ENCODE assay signal across 9 cellular contexts in genomic region chr10:25080880-25081581, GRCh38.
DNase-seq lines count a peak whose midpoint lies in the region; ATAC-seq and TF ChIP-seq lines count a peak whose summit lies in the region.
"Had no signal": no experiment of that assay in that cellular context is flagged by ENCODE, and none has a peak within 500 bp of the region (broad histone marks: within the 10 kb centered on the region; RNA-seq: fewer than 3 reads in every experiment).

No MANE protein-coding gene starts in this region.

- no peak overlapping the region for H3K9ac ChIP-seq in NT2/D1 (ENCODE audit: insufficient read length, low read depth)

- POLR2A ChIA-PET in naive thymus-derived CD4-positive, alpha-beta T cell (lab: Charles Lee) = interaction anchor here (1.8 kb wide), 1 partner anchor 458 kb away, joined by 4 read pairs; no protein-coding TSS in a partner anchor

- peaks cover 0 to 8% (median 4%) of the 10 kb centered on the region in 7 donors for H3K4me1 Mint-ChIP-seq in naive thymus-derived CD4-positive, alpha-beta T cell
- no peaks in the 10 kb centered on the region for H3K4me1 Mint-ChIP-seq in stimulated activated naive B cell treated with anti-CD40 and anti-IgM and Interleukin-4, amounts not matched to agents 10 μg/mL and 1 μg/mL and 100 μg/mL, for 72 hours

- H3K36me3 ChIP-seq in NT2/D1 (ENCODE audit: insufficient read depth, insufficient read length, low read length) = no peaks in the 10 kb centered on the region
- H3K36me3 ChIP-seq in naive thymus-derived CD4-positive, alpha-beta T cell (ENCODE audit: control insufficient read depth in 2 of 3, insufficient read depth in 3 of 3, low read length in 3 of 3) = no peaks in the 10 kb centered on the region

- H3K4me1 ChIP-seq in NT2/D1 (ENCODE audit: insufficient read depth, insufficient read length) = peaks cover 4% of the 10 kb centered on the region
- H3K4me1 ChIP-seq in naive thymus-derived CD4-positive, alpha-beta T cell (ENCODE audit: control insufficient read depth in 2 of 2, insufficient read depth in 2 of 2, low read length in 2 of 2) = peaks cover 0 to 4% of the 10 kb centered on the region in 2 donors

- H3K9me3 ChIP-seq in NT2/D1 (ENCODE audit: insufficient read depth, low read length) = no peaks in the 10 kb centered on the region
- no peaks in the 10 kb centered on the region for H3K9me3 ChIP-seq in naive thymus-derived CD4-positive, alpha-beta T cell (ENCODE audit: control insufficient read depth in 2 of 3, low read length in 3 of 3)

- intact Hi-C loops in naive thymus-derived CD4-positive, alpha-beta T cell (cut with micrococcal nuclease) = loop anchor here (1.0 to 10.0 kb wide), 12 partner anchors 64 to 884 kb away; partner anchors contain the start of genes ENKUR (in 2 of the 2), PRTFDC1 (in 2 of the 2) and THNSL1 (in 2 of the 2)

- H3K27ac ChIP-seq in naive thymus-derived CD4-positive, alpha-beta T cell (ENCODE audit: low read depth, low read length) = no peak overlapping the region

- CTCF ChIA-PET in naive thymus-derived CD4-positive, alpha-beta T cell (lab: Charles Lee) = interaction anchor here (0.7 to 1.8 kb wide), 7 partner anchors 45 to 514 kb away, joined by 3 to 6 read pairs (median 3); no protein-coding TSS in a partner anchor

- DNase-seq in DMS 273 treated with DMSO at 0.1 percent for 48 hours (lab: John Stamatoyannopoulos, UW) = peak; percentile 20
- DNase-seq in HuH-7.5 (ENCODE audit: low spot score) = peak; percentile 40
- DNase-seq in NT2/D1 (ENCODE audit: low read depth, low spot score) = peak; percentile 83
- peak; percentile 56 for DNase-seq in activated CD8-positive, alpha-beta memory T cell treated with anti-CD3 and anti-CD28 coated beads, Interleukin-2, amount 50 U/mL, for 4 hours
- peak; percentile 41 for DNase-seq in epithelial cell of proximal tubule (ENCODE audit: low read depth)
- DNase-seq in naive thymus-derived CD4-positive, alpha-beta T cell = peak; percentile 4 to 53 (median 42)
- DNase-seq in stimulated activated naive B cell treated with anti-CD40 and anti-IgM and Interleukin-4, amounts not matched to agents 10 μg/mL and 1 μg/mL and 100 μg/mL, for 72 hours = peak; percentile 27

- H3K36me3 Mint-ChIP-seq in naive thymus-derived CD4-positive, alpha-beta T cell = no peaks in the 10 kb centered on the region
- H3K36me3 Mint-ChIP-seq in stimulated activated naive B cell treated with anti-CD40 and anti-IgM and Interleukin-4, amounts not matched to agents 10 μg/mL and 1 μg/mL and 100 μg/mL, for 72 hours = no peaks in the 10 kb centered on the region

- TF ChIP-seq CTCF in epithelial cell of proximal tubule (conservative IDR thresholded peaks at IDR 0.05; ENCODE audit: low read depth, low read length) = peak; percentile 98

- no peak overlapping the region for H3K4me3 Mint-ChIP-seq in naive thymus-derived CD4-positive, alpha-beta T cell
- H3K4me3 Mint-ChIP-seq in stimulated activated naive B cell treated with anti-CD40 and anti-IgM and Interleukin-4, amounts not matched to agents 10 μg/mL and 1 μg/mL and 100 μg/mL, for 72 hours = no peak overlapping the region
- H3K4me3 Mint-ChIP-seq: dendritic cell treated with granulocyte-macrophage colony-stimulating factor and Interleukin-4, amounts not matched to agents 40 ng/mL and 50 ng/mL, for 4 days had no signal

- no peak overlapping the region for H3K27ac Mint-ChIP-seq in naive thymus-derived CD4-positive, alpha-beta T cell
- H3K27ac Mint-ChIP-seq in stimulated activated naive B cell treated with anti-CD40 and anti-IgM and Interleukin-4, amounts not matched to agents 10 μg/mL and 1 μg/mL and 100 μg/mL, for 72 hours = no peak overlapping the region
- H3K27ac Mint-ChIP-seq: dendritic cell treated with granulocyte-macrophage colony-stimulating factor and Interleukin-4, amounts not matched to agents 40 ng/mL and 50 ng/mL, for 4 days had no signal

- H3K9me3 Mint-ChIP-seq in naive thymus-derived CD4-positive, alpha-beta T cell = no peaks in the 10 kb centered on the region
- H3K9me3 Mint-ChIP-seq in stimulated activated naive B cell treated with anti-CD40 and anti-IgM and Interleukin-4, amounts not matched to agents 10 μg/mL and 1 μg/mL and 100 μg/mL, for 72 hours = no peaks in the 10 kb centered on the region
- H3K9me3 Mint-ChIP-seq: dendritic cell treated with granulocyte-macrophage colony-stimulating factor and Interleukin-4, amounts not matched to agents 40 ng/mL and 50 ng/mL, for 4 days had no signal

- ATAC-seq in GM21515 (IDR thresholded peaks at IDR 0.05; ENCODE audit: unreplicated experiment) = peak; percentile 91
- ATAC-seq in naive thymus-derived CD4-positive, alpha-beta T cell = peak; percentile 79
- peak; percentile 72 to 77 for ATAC-seq in stimulated activated naive B cell treated with anti-CD40 and anti-IgM and Interleukin-4, amounts not matched to agents 10 μg/mL and 1 μg/mL and 100 μg/mL, for 72 hours (replicated peaks)

- H3K4me3 ChIP-seq in NT2/D1 (ENCODE audit: insufficient read length, low read depth) (no peak overlapping the region), epithelial cell of proximal tubule (ENCODE audit: low read depth, low read length) (no peak overlapping the region)
- H3K4me3 ChIP-seq in naive thymus-derived CD4-positive, alpha-beta T cell (ENCODE audit: low read length) = no peak overlapping the region

- peaks cover 0 to 23% (median 5%) of the 10 kb centered on the region in 5 donors for H3K27me3 Mint-ChIP-seq in naive thymus-derived CD4-positive, alpha-beta T cell
- peaks cover 13 to 15% of the 10 kb centered on the region in 2 donors for H3K27me3 Mint-ChIP-seq in stimulated activated naive B cell treated with anti-CD40 and anti-IgM and Interleukin-4, amounts not matched to agents 10 μg/mL and 1 μg/mL and 100 μg/mL, for 72 hours

- H3K27me3 ChIP-seq in NT2/D1 (ENCODE audit: insufficient read depth, insufficient read length) = no peaks in the 10 kb centered on the region
- H3K27me3 ChIP-seq in naive thymus-derived CD4-positive, alpha-beta T cell (ENCODE audit: control insufficient read depth in 2 of 2, insufficient read depth in 2 of 2, low read length in 2 of 2) = peaks cover 0 to 4% of the 10 kb centered on the region in 2 donors

Comparison
In these comparisons a context has a peak if more than half of its experiments do, and no peak if none do; other contexts are left out.
1. DNase-seq: peak in every context shown above with its lines; median percentile 83 in NT2/D1; 56 in activated CD8-positive, alpha-beta memory T cell treated with anti-CD3 and anti-CD28 coated beads, Interleukin-2, amount 50 U/mL, for 4 hours; 42 in naive thymus-derived CD4-positive, alpha-beta T cell; 41 in epithelial cell of proximal tubule; 40 in HuH-7.5; 27 in stimulated activated naive B cell treated with anti-CD40 and anti-IgM and Interleukin-4, amounts not matched to agents 10 μg/mL and 1 μg/mL and 100 μg/mL, for 72 hours; 20 in DMS 273 treated with DMSO at 0.1 percent for 48 hours.